In the genomic region with DNA sequence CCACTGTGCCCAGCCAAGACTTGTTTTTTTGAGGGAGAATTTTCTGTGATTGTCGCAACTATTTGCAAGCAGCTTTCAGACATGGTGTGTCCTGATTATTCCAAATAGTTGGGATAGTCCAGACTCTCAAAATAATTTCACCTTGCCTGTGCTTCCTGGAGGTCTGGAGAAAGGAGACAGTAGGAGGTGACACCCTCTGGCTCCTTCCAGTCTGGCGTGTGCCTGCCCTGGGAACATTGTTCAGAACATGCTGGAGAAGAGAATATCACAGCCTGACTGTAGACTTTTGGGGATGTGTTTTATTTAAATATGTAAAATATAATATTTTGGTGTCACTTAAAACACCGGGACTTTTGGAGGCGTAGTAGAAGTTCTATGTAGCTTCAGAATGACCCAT, we compare ENCODE assay signal across 14 cellular contexts.
"Had no signal": no experiment of that assay in that cellular context is flagged by ENCODE, and none has a peak within 500 bp of the region (broad histone marks: within the 10 kb centered on the region; RNA-seq: fewer than 3 reads in every experiment).

No MANE protein-coding gene starts in this region.

- ATAC-seq: lower lobe of right lung; natural killer cell treated with Interleukin-12 subunit alpha and Interleukin-12 subunit beta and Interleukin-15 and Interleukin-18, amount 100 ng/mL, for 72 hours; psoas muscle; stimulated activated naive CD8-positive, alpha-beta T cell treated with anti-CD3 and anti-CD28 coated beads, Interleukin-15, amount 100 ng/mL, for 72 hours had no signal

- DNase-seq: activated B cell treated with CpG ODN at 0.5 μM for 24 hours; activated CD4-positive, alpha-beta T cell treated with anti-CD3 and anti-CD28 coated beads, Interleukin-2, amount 10 ng/mL, durations not matched to agents 7 days and 5 days; activated CD8-positive, alpha-beta memory T cell treated with anti-CD3 and anti-CD28 coated beads for 24 hours; activated naive CD4-positive, alpha-beta T cell treated with Interleukin-2 at 50 U/mL for 16 hours; central memory CD4-positive, alpha-beta T cell; cortex of kidney; effector memory CD8-positive, alpha-beta T cell; hypothalamus; kidney glomerular epithelial cell; lower lobe of right lung; psoas muscle; stimulated activated CD4-positive, alpha-beta T cell treated with anti-CD3 and anti-CD28 coated beads, Interleukin-4, amount 100 ng/mL, for 24 hours; stimulated activated naive CD8-positive, alpha-beta T cell treated with anti-CD3 and anti-CD28 coated beads, Interleukin-15, amount 100 ng/mL, for 72 hours had no signal

- H3K4me3 ChIP-seq: lower lobe of right lung, psoas muscle had no signal

- H3K9me3 ChIP-seq: lower lobe of right lung, psoas muscle had no signal

- H3K36me3 ChIP-seq: lower lobe of right lung had no signal

- H3K27ac ChIP-seq: lower lobe of right lung, psoas muscle had no signal
